ENCODE assay signal across 14 cellular contexts in the genomic region with DNA sequence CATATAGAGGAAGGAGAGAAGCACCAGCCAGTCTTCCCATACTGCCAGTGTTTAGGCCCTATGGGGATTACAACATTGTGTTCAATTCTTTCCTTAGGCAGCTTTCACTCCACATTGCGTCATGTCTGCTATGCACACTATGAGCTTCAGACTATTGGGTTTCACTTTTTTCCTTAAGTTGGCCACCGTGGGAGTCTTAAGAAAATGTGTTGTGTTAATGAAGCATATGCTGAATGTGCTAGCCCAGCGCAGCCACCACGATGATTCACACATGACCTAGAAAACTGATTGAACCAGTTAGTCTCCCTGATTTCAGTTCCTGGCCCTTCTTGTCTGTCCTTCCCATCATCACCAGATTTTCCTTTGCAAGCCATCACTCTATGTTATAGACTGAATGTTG. TPM values are rescaled to one million over a fixed set of nuclear protein-coding genes. Genes with fewer than 3 reads are reported as not detected.
DNase-seq lines count a peak whose midpoint lies in the region; ATAC-seq, FAIRE-seq and TF ChIP-seq lines count a peak whose summit lies in the region.
"Had no signal": no experiment of that assay in that cellular context is flagged by ENCODE, and none has a peak within 500 bp of the region (broad histone marks: within the 10 kb centered on the region; RNA-seq: fewer than 3 reads in every experiment).

No MANE protein-coding gene starts in this region.

- no peaks in the 10 kb centered on the region for H4K20me1 ChIP-seq in HepG2 (ENCODE audit: insufficient read depth, low read length)

- peaks cover 23% of the 10 kb centered on the region for H3K4me1 ChIP-seq in HepG2 (ENCODE audit: insufficient read depth, low read length)
- no peaks in the 10 kb centered on the region for H3K4me1 ChIP-seq in right lobe of liver
- peaks cover 49% of the 10 kb centered on the region for H3K4me1 ChIP-seq in adipocyte (ENCODE audit: control insufficient read depth, insufficient read depth, low read length)
- peaks cover 18% of the 10 kb centered on the region for H3K4me1 ChIP-seq in foreskin keratinocyte
- H3K4me1 ChIP-seq: adrenal gland had no signal

- no peak for TF ChIP-seq CTCF in HepG2 (CRISPR knock-in tag; IDR thresholded peaks at IDR 0.05)
- TF ChIP-seq CTCF in right lobe of liver (IDR thresholded peaks at IDR 0.05) = no peak
- no peak for TF ChIP-seq CTCF in foreskin keratinocyte (conservative IDR thresholded peaks at IDR 0.05)

- no peak for TF ChIP-seq POLR2A in HepG2 (IDR thresholded peaks at IDR 0.05; ENCODE audit: insufficient read depth in 1 of 2, low read depth in 2 of 2, low read length in 2 of 2)
- no peak for TF ChIP-seq POLR2A in right lobe of liver (IDR thresholded peaks at IDR 0.05)

- H3K36me3 ChIP-seq in HepG2 (replicated peaks in 1 of 2; ENCODE audit: control insufficient read depth in 1 of 2, insufficient read depth in 2 of 2, low read length in 2 of 2) = no peaks in the 10 kb centered on the region
- H3K36me3 ChIP-seq in right lobe of liver = no peaks in the 10 kb centered on the region
- no peaks in the 10 kb centered on the region for H3K36me3 ChIP-seq in adipocyte (ENCODE audit: control insufficient read depth, insufficient read depth, low read length, severe bottlenecking)
- H3K36me3 ChIP-seq: adrenal gland had no signal

- DNase-seq in HepG2 (ENCODE audit: low spot score) = no peak
- DNase-seq in right lobe of liver = no peak
- peak; percentile 93 for DNase-seq in adipocyte (ENCODE audit: low read depth)
- peak; percentile 70 to 79 for DNase-seq in foreskin keratinocyte
- DNase-seq in stimulated activated CD4-positive, alpha-beta T cell treated with anti-CD3 and anti-CD28 coated beads, Interleukin-12 subunit alpha, Interleukin-12 subunit beta, amount 100 ng/mL, for 4 hours = no peak
- no peak for DNase-seq in stimulated activated CD4-positive, alpha-beta T cell treated with anti-CD3 and anti-CD28 coated beads, Interleukin-15, amount 100 ng/mL, for 24 hours
- DNase-seq in COLO829 (ENCODE audit: low spot score) = no peak
- DNase-seq in DMS79 treated with DMSO at 0.1 percent for 48 hours (lab: John Stamatoyannopoulos, UW) = no peak
- DNase-seq: adrenal gland, foreskin melanocyte, left ventricle myocardium superior, NCI-H1092, NCI-H748 treated with DMSO at 0.1 percent for 48 hours had no signal

- no TSS peak for BruUV-seq in HepG2 (replicated peaks; lab: Mats Ljungman, UMichigan)

- no peak overlapping the region for H2AFZ ChIP-seq in HepG2 (ENCODE audit: low read length)

- TF ChIP-seq EP300 in HepG2 (IDR thresholded peaks at IDR 0.05; ENCODE audit: low read depth in 2 of 2, low read length in 2 of 2) (no peak), HepG2 (CRISPR knock-in tag; IDR thresholded peaks at IDR 0.05; ENCODE audit: borderline replicate concordance) (no peak)

- in situ Hi-C loops in HepG2 (cut with HindIII; ENCODE audit: extremely low pct_ligation_motif_present, low pct_unique_long_range_greater_than_20kb) = no loop called here

- H3K9me3 ChIP-seq in HepG2 (ENCODE audit: low read length) = no peaks in the 10 kb centered on the region
- H3K9me3 ChIP-seq in right lobe of liver = no peaks in the 10 kb centered on the region
- H3K9me3 ChIP-seq in adipocyte (ENCODE audit: control insufficient read depth, low read length) = no peaks in the 10 kb centered on the region
- H3K9me3 ChIP-seq: adrenal gland had no signal

- POLR2A ChIA-PET in HepG2 (lab: Yijun Ruan, JAX) = no interaction called here

- H3K27ac ChIP-seq in HepG2 (ENCODE audit: extremely low read length, insufficient read depth, low read length) = no peak overlapping the region
- H3K27ac ChIP-seq in right lobe of liver = no peak overlapping the region
- H3K27ac ChIP-seq in foreskin keratinocyte = peak overlapping the region; percentile 19
- H3K27ac ChIP-seq: adrenal gland had no signal

- H3K4me3 ChIP-seq in HepG2 (replicated peaks in 1 of 3; ENCODE audit: insufficient read depth in 1 of 3, low read depth in 2 of 3, low read length in 3 of 3) (no peak overlapping the region), right lobe of liver (no peak overlapping the region), adipocyte (ENCODE audit: low read length) (peak overlapping the region; percentile 30)
- H3K4me3 ChIP-seq: adrenal gland had no signal

- peaks cover 8 to 54% of the 10 kb centered on the region in 2 experiments; a peak in 4 of 5 replicates for H3K27me3 ChIP-seq in HepG2 (ENCODE audit: control insufficient read depth in 1 of 2, insufficient read depth in 2 of 2, low read length in 2 of 2)
- no peaks in the 10 kb centered on the region for H3K27me3 ChIP-seq in right lobe of liver
- H3K27me3 ChIP-seq in adipocyte (replicated peaks; ENCODE audit: control insufficient read depth, insufficient read depth, low read length) = no peaks in the 10 kb centered on the region
- no peaks in the 10 kb centered on the region for H3K27me3 ChIP-seq in foreskin keratinocyte
- H3K27me3 ChIP-seq: adrenal gland had no signal

- H3K4me2 ChIP-seq in HepG2 (ENCODE audit: low read depth, low read length) = no peak overlapping the region

- 16% methylated on average over 4 of the region's 4 CpGs for WGBS in HepG2 (ENCODE audit: low lambda C conversion rate)
- WGBS in right lobe of liver (ENCODE audit: insufficient coverage, low coverage, low lambda C conversion rate, missing lambda C conversion rate) = 93% methylated on average over 3 of the region's 4 CpGs

- intact Hi-C loops in HepG2 (cut with micrococcal nuclease; ENCODE audit: unreplicated experiment) = loop anchor here (5.0 kb wide), 1 partner anchor 41 kb away; no protein-coding TSS in a partner anchor
- intact Hi-C loops in right lobe of liver (cut with DNase I) = no loop called here

- no peaks in the 10 kb centered on the region for H3K79me2 ChIP-seq in HepG2 (ENCODE audit: insufficient read depth, low read length)

- TF ChIP-seq RAD21 in HepG2 (CRISPR knock-in tag; IDR thresholded peaks at IDR 0.05) = no peak

- FAIRE-seq in HepG2 (lab: Jason Lieb, UNC) = no peak

- ATAC-seq in HepG2 = no peak
- ATAC-seq in right lobe of liver = no peak
- peak; percentile 15 for ATAC-seq in foreskin keratinocyte
- ATAC-seq: left ventricle myocardium superior had no signal

- no peak overlapping the region for H3K9ac ChIP-seq in HepG2 (ENCODE audit: insufficient read depth, low read depth, low read length)
- H3K9ac ChIP-seq in adipocyte (ENCODE audit: low read length) = peak overlapping the region; percentile 27

- CTCF ChIA-PET in HepG2 (lab: Yijun Ruan, JAX; ENCODE audit: low intra/inter-chr PET ratio, low total read pairs) = no interaction called here

RNA-seq across cellular contexts. Expression of a gene that starts 21.5 kb away (rescaled TPM):
- total RNA-seq in HepG2 (2016; rRNA removed; fragmentation: Illumina TruSeq; extraction: Trizol) (9.3 and 10.3 TPM in 2 replicates), right lobe of liver (1 to 10 TPM; 1.0 to 3.9 (median 2.5) TPM), foreskin keratinocyte (1.2 TPM in 1 of 2 replicates, not detected in the other)
- 4.4 and 4.7 TPM in 2 replicates for total RNA-seq in HepG2 (2016; cell fraction: cytosol; rRNA removed; fragmentation: Illumina TruSeq; extraction: Trizol; ENCODE audit: low read depth)
- total RNA-seq in HepG2 (2016; cell fraction: insoluble cytoplasmic fraction; rRNA removed; fragmentation: Illumina TruSeq; extraction: Trizol) = 7.4 and 10.0 TPM in 2 replicates
- 7.0 TPM in 2 replicates for total RNA-seq in HepG2 (2016; cell fraction: membrane; rRNA removed; fragmentation: Illumina TruSeq; extraction: Trizol)
- 4.2 TPM in 2 replicates for total RNA-seq in HepG2 (2016; cell fraction: nucleus; rRNA removed; fragmentation: Illumina TruSeq; extraction: Trizol)
- polyA plus RNA-seq in HepG2 (2011; rRNA removed) (23.6 and 39.5 TPM in 2 replicates), foreskin keratinocyte (0.04 and 0.85 TPM in 2 replicates)
- polyA plus RNA-seq in HepG2 (2011; cell fraction: cytosol; rRNA removed) = 33.6 and 35.1 TPM in 2 replicates
- polyA plus RNA-seq in HepG2 (2011; cell fraction: nucleus; rRNA removed) = 20.7 and 31.9 TPM in 2 replicates
- 18.7 and 50.4 TPM in 2 replicates for polyA plus RNA-seq in HepG2 (2012)
- 3.0 and 3.6 TPM in 2 replicates for polyA plus RNA-seq in HepG2 (2016; cell fraction: cytosol; fragmentation: Illumina TruSeq; extraction: Trizol; ENCODE audit: low read depth)
- 8.6 and 11.7 TPM in 2 replicates for polyA plus RNA-seq in HepG2 (2016; cell fraction: insoluble cytoplasmic fraction; fragmentation: Illumina TruSeq; extraction: Trizol; ENCODE audit: low read depth)
- 4.9 and 7.1 TPM in 2 replicates for polyA plus RNA-seq in HepG2 (2016; cell fraction: membrane; fragmentation: Illumina TruSeq; extraction: Trizol; ENCODE audit: low read depth)
- 6.5 and 6.8 TPM in 2 replicates for polyA plus RNA-seq in HepG2 (2016; cell fraction: nucleus; fragmentation: Illumina TruSeq; extraction: Trizol; ENCODE audit: insufficient read depth, low read depth)
- polyA minus RNA-seq in HepG2 (2011; rRNA and poly(A)+ RNA removed; ENCODE audit: low replicate concordance) = 39.5 TPM in 1 of 2 replicates, not detected in the other
- 20.2 and 27.6 TPM in 2 replicates for polyA minus RNA-seq in HepG2 (2011; cell fraction: cytosol; rRNA and poly(A)+ RNA removed)
- 4.5 and 11.2 TPM in 2 replicates for polyA minus RNA-seq in HepG2 (2011; cell fraction: nucleus; rRNA and poly(A)+ RNA removed)
- total RNA-seq: activated CD8-positive, alpha-beta memory T cell treated with anti-CD3 and anti-CD28 coated beads for 36 hours had no signal

RNA-seq across cellular contexts. Expression of a gene that starts 48.6 kb away (rescaled TPM):
- total RNA-seq in HepG2 (2016; rRNA removed; fragmentation: Illumina TruSeq; extraction: Trizol) (35.3 and 38.1 TPM in 2 replicates), right lobe of liver (100 to 1,000 TPM in 2 of 6 experiments, 10 to 100 TPM in 4; 32.8 to 136 (median 83.8) TPM), foreskin keratinocyte (31.2 and 34.6 TPM in 2 replicates)
- total RNA-seq in HepG2 (2016; cell fraction: cytosol; rRNA removed; fragmentation: Illumina TruSeq; extraction: Trizol; ENCODE audit: low read depth) = 10.1 and 10.3 TPM in 2 replicates
- total RNA-seq in HepG2 (2016; cell fraction: insoluble cytoplasmic fraction; rRNA removed; fragmentation: Illumina TruSeq; extraction: Trizol) = 32.8 and 36.3 TPM in 2 replicates
- total RNA-seq in HepG2 (2016; cell fraction: membrane; rRNA removed; fragmentation: Illumina TruSeq; extraction: Trizol) = 12.7 and 14.0 TPM in 2 replicates
- 13.9 and 14.1 TPM in 2 replicates for total RNA-seq in HepG2 (2016; cell fraction: nucleus; rRNA removed; fragmentation: Illumina TruSeq; extraction: Trizol)
- polyA plus RNA-seq in HepG2 (2011; rRNA removed) (106 and 178 TPM in 2 replicates), foreskin keratinocyte (35.5 and 41.1 TPM in 2 replicates)
- 118 and 142 TPM in 2 replicates for polyA plus RNA-seq in HepG2 (2011; cell fraction: cytosol; rRNA removed)
- 111 and 136 TPM in 2 replicates for polyA plus RNA-seq in HepG2 (2011; cell fraction: nucleus; rRNA removed)
- 89.5 and 170 TPM in 2 replicates for polyA plus RNA-seq in HepG2 (2012)
- polyA plus RNA-seq in HepG2 (2016; cell fraction: cytosol; fragmentation: Illumina TruSeq; extraction: Trizol; ENCODE audit: low read depth) = 7.8 and 9.2 TPM in 2 replicates
- polyA plus RNA-seq in HepG2 (2016; cell fraction: insoluble cytoplasmic fraction; fragmentation: Illumina TruSeq; extraction: Trizol; ENCODE audit: low read depth) = 37.3 and 40.4 TPM in 2 replicates
- 8.6 and 9.4 TPM in 2 replicates for polyA plus RNA-seq in HepG2 (2016; cell fraction: membrane; fragmentation: Illumina TruSeq; extraction: Trizol; ENCODE audit: low read depth)
- polyA plus RNA-seq in HepG2 (2016; cell fraction: nucleus; fragmentation: Illumina TruSeq; extraction: Trizol; ENCODE audit: insufficient read depth, low read depth) = 25.9 and 28.8 TPM in 2 replicates
- polyA minus RNA-seq in HepG2 (2011; rRNA and poly(A)+ RNA removed; ENCODE audit: low replicate concordance) = 14.5 and 150 TPM in 2 replicates
- 76.6 and 136 TPM in 2 replicates for polyA minus RNA-seq in HepG2 (2011; cell fraction: cytosol; rRNA and poly(A)+ RNA removed)
- 30.0 and 49.6 TPM in 2 replicates for polyA minus RNA-seq in HepG2 (2011; cell fraction: nucleus; rRNA and poly(A)+ RNA removed)

RNA-seq across cellular contexts. Expression of a gene that starts 52.8 kb away (rescaled TPM):
- total RNA-seq in HepG2 (2016; rRNA removed; fragmentation: Illumina TruSeq; extraction: Trizol) (24.5 and 32.8 TPM in 2 replicates), right lobe of liver (10 to 100 TPM in 5 of 6 experiments, 1 to 10 TPM in 1; 9.4 to 15.4 (median 11.0) TPM), foreskin keratinocyte (19.2 and 20.1 TPM in 2 replicates)
- total RNA-seq in HepG2 (2016; cell fraction: cytosol; rRNA removed; fragmentation: Illumina TruSeq; extraction: Trizol; ENCODE audit: low read depth) = 43.3 and 56.1 TPM in 2 replicates
- 26.0 and 30.5 TPM in 2 replicates for total RNA-seq in HepG2 (2016; cell fraction: insoluble cytoplasmic fraction; rRNA removed; fragmentation: Illumina TruSeq; extraction: Trizol)
- total RNA-seq in HepG2 (2016; cell fraction: membrane; rRNA removed; fragmentation: Illumina TruSeq; extraction: Trizol) = 33.3 and 46.1 TPM in 2 replicates
- total RNA-seq in HepG2 (2016; cell fraction: nucleus; rRNA removed; fragmentation: Illumina TruSeq; extraction: Trizol) = 22.5 and 24.0 TPM in 2 replicates
- polyA plus RNA-seq in HepG2 (2011; rRNA removed) (28.5 and 32.8 TPM in 2 replicates), foreskin keratinocyte (25.1 and 32.0 TPM in 2 replicates)
- polyA plus RNA-seq in HepG2 (2011; cell fraction: cytosol; rRNA removed) = 24.5 and 48.7 TPM in 2 replicates
- 39.7 and 47.3 TPM in 2 replicates for polyA plus RNA-seq in HepG2 (2011; cell fraction: nucleus; rRNA removed)
- 24.7 TPM in 2 replicates for polyA plus RNA-seq in HepG2 (2012)
- polyA plus RNA-seq in HepG2 (2016; cell fraction: cytosol; fragmentation: Illumina TruSeq; extraction: Trizol; ENCODE audit: low read depth) = 40.0 and 56.6 TPM in 2 replicates
- 25.9 and 30.2 TPM in 2 replicates for polyA plus RNA-seq in HepG2 (2016; cell fraction: insoluble cytoplasmic fraction; fragmentation: Illumina TruSeq; extraction: Trizol; ENCODE audit: low read depth)
- 27.5 and 37.6 TPM in 2 replicates for polyA plus RNA-seq in HepG2 (2016; cell fraction: membrane; fragmentation: Illumina TruSeq; extraction: Trizol; ENCODE audit: low read depth)
- 36.5 and 39.2 TPM in 2 replicates for polyA plus RNA-seq in HepG2 (2016; cell fraction: nucleus; fragmentation: Illumina TruSeq; extraction: Trizol; ENCODE audit: insufficient read depth, low read depth)
- polyA minus RNA-seq in HepG2 (2011; rRNA and poly(A)+ RNA removed; ENCODE audit: low replicate concordance) = 28.6 and 43.2 TPM in 2 replicates
- polyA minus RNA-seq in HepG2 (2011; cell fraction: cytosol; rRNA and poly(A)+ RNA removed) = 12.1 and 14.2 TPM in 2 replicates
- 23.0 and 28.2 TPM in 2 replicates for polyA minus RNA-seq in HepG2 (2011; cell fraction: nucleus; rRNA and poly(A)+ RNA removed)

Comparison
In these comparisons a context has a peak if more than half of its experiments do, and no peak if none do; other contexts are left out.
1. DNase-seq: peak in adipocyte (single experiment) and foreskin keratinocyte (2 of 2); none in HepG2 (single experiment), right lobe of liver (0 of 3), stimulated activated CD4-positive, alpha-beta T cell treated with anti-CD3 and anti-CD28 coated beads, Interleukin-12 subunit alpha, Interleukin-12 subunit beta, amount 100 ng/mL, for 4 hours (single experiment), stimulated activated CD4-positive, alpha-beta T cell treated with anti-CD3 and anti-CD28 coated beads, Interleukin-15, amount 100 ng/mL, for 24 hours (single experiment), COLO829 (single experiment) and DMS79 treated with DMSO at 0.1 percent for 48 hours (single experiment).